1 cellular context compared by ENCODE assay signal in the genomic region with DNA sequence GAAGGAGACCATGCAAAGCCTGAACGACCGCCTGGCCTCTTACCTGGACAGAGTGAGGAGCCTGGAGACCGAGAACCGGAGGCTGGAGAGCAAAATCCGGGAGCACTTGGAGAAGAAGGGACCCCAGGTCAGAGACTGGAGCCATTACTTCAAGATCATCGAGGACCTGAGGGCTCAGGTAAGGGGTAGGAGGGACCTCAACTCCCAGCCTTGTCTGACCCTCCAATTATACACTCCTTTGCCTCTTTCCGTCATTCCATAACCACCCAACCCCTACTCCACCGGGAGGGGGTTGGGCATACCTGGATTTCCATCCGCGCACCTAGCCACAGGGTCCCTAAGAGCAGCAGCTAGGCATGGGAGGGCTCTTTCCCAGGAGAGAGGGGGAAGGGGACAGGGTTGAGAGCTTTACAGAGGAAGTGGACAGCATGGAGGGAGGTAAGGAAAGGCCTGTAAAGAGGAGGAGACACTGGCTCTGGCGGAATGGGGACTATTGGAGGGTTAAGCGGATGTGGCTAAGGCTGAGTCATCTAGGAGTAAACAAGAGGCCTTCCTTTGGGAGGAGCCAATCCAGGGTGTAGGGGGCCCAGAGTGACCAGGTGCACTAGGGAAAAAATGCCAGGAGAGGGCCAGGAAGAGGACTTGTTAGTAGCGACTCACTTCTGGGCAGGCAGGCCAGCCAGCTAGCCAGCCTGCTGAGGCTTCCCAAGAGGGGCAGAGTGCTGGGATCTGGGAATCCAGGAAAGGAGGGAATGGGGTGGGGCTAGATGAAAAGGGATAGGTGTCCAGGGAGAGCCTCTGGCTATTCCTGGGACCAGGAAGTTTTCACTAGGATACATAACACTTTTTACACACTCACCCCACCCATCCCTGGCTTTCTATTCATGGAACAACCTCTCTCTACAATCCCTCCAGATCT.
TF ChIP-seq lines count a peak whose summit lies in the region.

No MANE protein-coding gene starts in this region.

TF ChIP-seq in HepG2, 621 proteins besides CTCF, POLR2A, EP300 and RAD21 (continued from another document and continues in another):
- TF ChIP-seq ZNF318 (CRISPR knock-in tag; IDR thresholded peaks at IDR 0.05), result 0 out of 2 replicates have a peak, but pooled peaks have one; percentile 6
- TF ChIP-seq CHCHD3 (CRISPR knock-in tag; IDR thresholded peaks at IDR 0.05), result no peak
- peak; percentile 35; the same call in 1 of the 2 replicates for TF ChIP-seq MEIS1 (CRISPR knock-in tag; IDR thresholded peaks at IDR 0.05; ENCODE audit: borderline replicate concordance)
- TF ChIP-seq, protein P1, sequence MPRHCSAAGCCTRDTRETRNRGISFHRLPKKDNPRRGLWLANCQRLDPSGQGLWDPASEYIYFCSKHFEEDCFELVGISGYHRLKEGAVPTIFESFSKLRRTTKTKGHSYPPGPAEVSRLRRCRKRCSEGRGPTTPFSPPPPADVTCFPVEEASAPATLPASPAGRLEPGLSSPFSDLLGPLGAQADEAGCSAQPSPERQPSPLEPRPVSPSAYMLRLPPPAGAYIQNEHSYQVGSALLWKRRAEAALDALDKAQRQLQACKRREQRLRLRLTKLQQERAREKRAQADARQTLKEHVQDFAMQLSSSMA (CRISPR knock-in tag; IDR thresholded peaks at IDR 0.05), result peak; percentile 90; the same call in 1 of the 2 replicates
- TF ChIP-seq ZNF275 (CRISPR knock-in tag; IDR thresholded peaks at IDR 0.05; ENCODE audit: borderline replicate concordance), result no peak
- TF ChIP-seq, protein P2, sequence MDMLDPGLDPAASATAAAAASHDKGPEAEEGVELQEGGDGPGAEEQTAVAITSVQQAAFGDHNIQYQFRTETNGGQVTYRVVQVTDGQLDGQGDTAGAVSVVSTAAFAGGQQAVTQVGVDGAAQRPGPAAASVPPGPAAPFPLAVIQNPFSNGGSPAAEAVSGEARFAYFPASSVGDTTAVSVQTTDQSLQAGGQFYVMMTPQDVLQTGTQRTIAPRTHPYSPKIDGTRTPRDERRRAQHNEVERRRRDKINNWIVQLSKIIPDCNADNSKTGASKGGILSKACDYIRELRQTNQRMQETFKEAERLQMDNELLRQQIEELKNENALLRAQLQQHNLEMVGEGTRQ (IDR thresholded peaks at IDR 0.05; ENCODE audit: low read depth, low read length), result no peak
- TF ChIP-seq, protein P2 (CRISPR knock-in tag; IDR thresholded peaks at IDR 0.05; ENCODE audit: borderline replicate concordance), result no peak
- TF ChIP-seq NPAS2 (CRISPR knock-in tag; IDR thresholded peaks at IDR 0.05; ENCODE audit: borderline replicate concordance), result no peak
- TF ChIP-seq ZBTB21 (CRISPR knock-in tag; IDR thresholded peaks at IDR 0.05), result no peak
- TF ChIP-seq ARNT (IDR thresholded peaks at IDR 0.05), result no peak
- peak; percentile 46; the same call in 1 of the 2 replicates for TF ChIP-seq ZNF350 (CRISPR knock-in tag; IDR thresholded peaks at IDR 0.05; ENCODE audit: borderline replicate concordance, low read depth)
- TF ChIP-seq ONECUT2 (CRISPR knock-in tag; IDR thresholded peaks at IDR 0.05), result peak; percentile 13; the same call in 1 of the 2 replicates
- peak; percentile 67 for TF ChIP-seq HDAC1 (CRISPR knock-in tag; IDR thresholded peaks at IDR 0.05)
- TF ChIP-seq FOSL2 (CRISPR knock-in tag; IDR thresholded peaks at IDR 0.05), result peak; percentile 99
- TF ChIP-seq ZSCAN25 (CRISPR knock-in tag; IDR thresholded peaks at IDR 0.05), result no peak
- TF ChIP-seq TCF7L2 (IDR thresholded peaks at IDR 0.05; ENCODE audit: low read depth, low read length), result no peak
- no peak for TF ChIP-seq RFX5 (IDR thresholded peaks at IDR 0.05; ENCODE audit: low read depth, low read length)
- no peak for TF ChIP-seq CENPX (CRISPR knock-in tag; IDR thresholded peaks at IDR 0.05)
- TF ChIP-seq ZSCAN29 (CRISPR knock-in tag; conservative IDR thresholded peaks at IDR 0.05), result peak; percentile 31; the same call in 1 of the 2 replicates
- peak; percentile 32; the same call in 1 of the 2 replicates for TF ChIP-seq MYC (CRISPR knock-in tag; IDR thresholded peaks at IDR 0.05; ENCODE audit: borderline replicate concordance)
- no peak for TF ChIP-seq HNRNPH1 (optimal IDR thresholded peaks at IDR 0.05; ENCODE audit: low read depth, low read length)
- TF ChIP-seq SNAPC5 (CRISPR knock-in tag; IDR thresholded peaks at IDR 0.05; ENCODE audit: borderline replicate concordance), result peak; percentile 52; the same call in 1 of the 2 replicates
- no peak for TF ChIP-seq FOXC1 (CRISPR knock-in tag; IDR thresholded peaks at IDR 0.05; ENCODE audit: borderline replicate concordance)
- peak; percentile 84 for TF ChIP-seq GLI4 (CRISPR knock-in tag; IDR thresholded peaks at IDR 0.05; ENCODE audit: borderline replicate concordance)
- TF ChIP-seq, protein P3, sequence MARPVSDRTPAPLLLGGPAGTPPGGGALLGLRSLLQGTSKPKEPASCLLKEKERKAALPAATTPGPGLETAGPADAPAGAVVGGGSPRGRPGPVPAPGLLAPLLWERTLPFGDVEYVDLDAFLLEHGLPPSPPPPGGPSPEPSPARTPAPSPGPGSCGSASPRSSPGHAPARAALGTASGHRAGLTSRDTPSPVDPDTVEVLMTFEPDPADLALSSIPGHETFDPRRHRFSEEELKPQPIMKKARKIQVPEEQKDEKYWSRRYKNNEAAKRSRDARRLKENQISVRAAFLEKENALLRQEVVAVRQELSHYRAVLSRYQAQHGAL (CRISPR knock-in tag; IDR thresholded peaks at IDR 0.05; ENCODE audit: not compliant biosample characterization), result peak; percentile 26
- TF ChIP-seq NAIF1 (CRISPR knock-in tag; IDR thresholded peaks at IDR 0.05; ENCODE audit: borderline replicate concordance), result peak; percentile 54; the same call in 1 of the 2 replicates
- TF ChIP-seq REPIN1 (CRISPR knock-in tag; IDR thresholded peaks at IDR 0.05; ENCODE audit: borderline replicate concordance, low read depth), result peak; percentile 58; the same call in 1 of the 2 replicates
- no peak for TF ChIP-seq TCF12 (IDR thresholded peaks at IDR 0.05)
- TF ChIP-seq TCF12 (CRISPR knock-in tag; IDR thresholded peaks at IDR 0.05), result no peak
- no peak for TF ChIP-seq RAD51 (IDR thresholded peaks at IDR 0.05; ENCODE audit: borderline replicate concordance)
- no peak for TF ChIP-seq ZNF709 (CRISPR knock-in tag; IDR thresholded peaks at IDR 0.05)
- TF ChIP-seq SRY (CRISPR knock-in tag; IDR thresholded peaks at IDR 0.05), result 0 out of 2 replicates have a peak, but pooled peaks have one; percentile 24
- no peak for TF ChIP-seq KLF12 (CRISPR knock-in tag; IDR thresholded peaks at IDR 0.05; ENCODE audit: borderline replicate concordance)
- TF ChIP-seq CBX5 (CRISPR knock-in tag; IDR thresholded peaks at IDR 0.05; ENCODE audit: borderline replicate concordance), result peak; percentile 80; the same call in 1 of the 2 replicates
- peak; percentile 57 for TF ChIP-seq TFE3 (CRISPR knock-in tag; IDR thresholded peaks at IDR 0.05)
- no peak for TF ChIP-seq ZFP62 (CRISPR knock-in tag; IDR thresholded peaks at IDR 0.05)
- no peak for TF ChIP-seq RBAK (CRISPR knock-in tag; IDR thresholded peaks at IDR 0.05)
- TF ChIP-seq ATF7-NPFF (CRISPR knock-in tag; IDR thresholded peaks at IDR 0.05; ENCODE audit: low read depth), result 0 out of 2 replicates have a peak, but pooled peaks have one; percentile 49
- peak; percentile 73 for TF ChIP-seq RXRB (CRISPR knock-in tag; IDR thresholded peaks at IDR 0.05; ENCODE audit: borderline replicate concordance)
- TF ChIP-seq HNRNPLL (IDR thresholded peaks at IDR 0.05; ENCODE audit: low read depth, low read length, poor library complexity, severe bottlenecking), result no peak
